In the genomic region with DNA sequence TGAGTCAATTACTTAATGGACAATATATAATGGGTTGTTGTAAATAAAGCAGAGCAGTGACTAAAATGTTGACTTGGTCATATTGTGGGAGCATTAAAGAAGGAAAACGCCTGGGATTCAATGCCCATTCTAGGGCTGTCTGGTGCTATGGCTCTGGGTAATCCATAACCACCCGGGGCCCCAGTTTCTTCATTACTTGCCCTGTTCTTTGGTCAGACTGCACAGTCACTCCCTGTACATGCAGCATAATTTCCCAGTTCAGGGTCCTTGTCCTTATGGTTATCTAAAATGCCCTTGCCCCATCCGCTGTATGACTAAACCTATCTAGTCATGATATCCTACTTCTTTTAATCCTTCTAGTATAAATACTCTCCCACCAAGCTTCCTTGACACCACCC, we compare ENCODE assay signal across 12 cellular contexts. TPM values are rescaled to one million over a fixed set of nuclear protein-coding genes. Genes with fewer than 3 reads are reported as not detected.
DNase-seq lines count a peak whose midpoint lies in the region; ATAC-seq and TF ChIP-seq lines count a peak whose summit lies in the region.
"Had no signal": no experiment of that assay in that cellular context is flagged by ENCODE, and none has a peak within 500 bp of the region (broad histone marks: within the 10 kb centered on the region; RNA-seq: fewer than 3 reads in every experiment).

No MANE protein-coding gene starts in this region.

- peaks cover 0 to 3% of the 10 kb centered on the region in 2 donors for H3K36me3 Mint-ChIP-seq in CD4-positive, alpha-beta memory T cell
- peaks cover 2% of the 10 kb centered on the region for H3K36me3 Mint-ChIP-seq in activated CD8-positive, alpha-beta T cell treated with anti-CD3 and anti-CD28 coated beads for 36 hours (ENCODE audit: low read depth)

- ATAC-seq in activated CD8-positive, alpha-beta T cell treated with anti-CD3 and anti-CD28 coated beads for 36 hours = no peak
- ATAC-seq in GM19351 (IDR thresholded peaks at IDR 0.05; ENCODE audit: unreplicated experiment) (no peak), GM19395 (IDR thresholded peaks at IDR 0.05; ENCODE audit: unreplicated experiment) (no peak)

- peaks cover 0 to 3% (median 0%) of the 10 kb centered on the region in 8 donors for H3K9me3 Mint-ChIP-seq in CD4-positive, alpha-beta memory T cell
- H3K9me3 Mint-ChIP-seq in activated CD8-positive, alpha-beta T cell treated with anti-CD3 and anti-CD28 coated beads for 36 hours = peaks cover 6% of the 10 kb centered on the region

- H3K4me3 Mint-ChIP-seq in CD4-positive, alpha-beta memory T cell = peak overlapping the region in 7 of 8 donors; percentile 51 to 77 (median 74)
- H3K4me3 Mint-ChIP-seq in activated CD8-positive, alpha-beta T cell treated with anti-CD3 and anti-CD28 coated beads for 36 hours = no peak overlapping the region

- POLR2A ChIA-PET in CD4-positive, alpha-beta memory T cell (lab: Charles Lee; ENCODE audit: partially characterized antibody) = interaction anchor here (1.6 to 8.3 kb wide), 6 partner anchors 9 to 50 kb away, joined by 10 to 144 read pairs (median 44); a partner anchor contains a TSS
- POLR2A ChIA-PET in activated CD8-positive, alpha-beta T cell treated with anti-CD3 and anti-CD28 coated beads for 36 hours (lab: Charles Lee) = interaction anchor here (1.4 to 6.7 kb wide), 3 partner anchors 13 to 51 kb away, joined by 5 to 82 read pairs (median 14); a partner anchor contains a TSS

- intact Hi-C loops in CD4-positive, alpha-beta memory T cell (cut with micrococcal nuclease) = loop anchor here (1.0 to 2.0 kb wide), 3 partner anchors 9 to 27 kb away; a partner anchor contains a TSS
- intact Hi-C loops in activated CD8-positive, alpha-beta T cell treated with anti-CD3 and anti-CD28 coated beads for 36 hours (cut with micrococcal nuclease) = no loop called here

- no peaks in the 10 kb centered on the region for H3K27me3 Mint-ChIP-seq in CD4-positive, alpha-beta memory T cell
- H3K27me3 Mint-ChIP-seq in activated CD8-positive, alpha-beta T cell treated with anti-CD3 and anti-CD28 coated beads for 36 hours = no peaks in the 10 kb centered on the region

- no peaks in the 10 kb centered on the region for H3K36me3 ChIP-seq in CD4-positive, alpha-beta memory T cell (ENCODE audit: insufficient read depth, low read length)
- H3K36me3 ChIP-seq in mucosa of rectum (ENCODE audit: control insufficient read depth in 2 of 2, insufficient read depth in 2 of 2, low read length in 2 of 2) = no peaks in the 10 kb centered on the region
- H3K36me3 ChIP-seq: colonic mucosa, sigmoid colon had no signal

- peaks cover 39 to 68% (median 53%) of the 10 kb centered on the region in 4 donors for H3K4me1 Mint-ChIP-seq in CD4-positive, alpha-beta memory T cell
- peaks cover 58% of the 10 kb centered on the region for H3K4me1 Mint-ChIP-seq in activated CD8-positive, alpha-beta T cell treated with anti-CD3 and anti-CD28 coated beads for 36 hours (ENCODE audit: low read depth)

- H3K9me3 ChIP-seq in CD4-positive, alpha-beta memory T cell (ENCODE audit: control insufficient read depth in 1 of 2, low read length in 2 of 2) = no peaks in the 10 kb centered on the region
- no peaks in the 10 kb centered on the region for H3K9me3 ChIP-seq in mucosa of rectum (ENCODE audit: control insufficient read depth in 2 of 2, low read length in 2 of 2)
- H3K9me3 ChIP-seq: colonic mucosa, sigmoid colon, SK-N-SH had no signal

- peaks cover 66% of the 10 kb centered on the region for H3K4me1 ChIP-seq in CD4-positive, alpha-beta memory T cell (ENCODE audit: insufficient read depth, low read length)
- peaks cover 2 to 4% of the 10 kb centered on the region in 2 donors for H3K4me1 ChIP-seq in mucosa of rectum (ENCODE audit: control insufficient read depth in 2 of 2, insufficient read depth in 2 of 2, low read length in 2 of 2)
- H3K4me1 ChIP-seq: colonic mucosa, sigmoid colon had no signal

- peak overlapping the region in 1 of 2 donors; percentile 17 for H3K4me3 ChIP-seq in CD4-positive, alpha-beta memory T cell (ENCODE audit: low read length in 2 of 2)
- H3K4me3 ChIP-seq in mucosa of rectum (ENCODE audit: low read length in 2 of 2) = no peak overlapping the region
- H3K4me3 ChIP-seq: colonic mucosa, sigmoid colon had no signal

- no peak overlapping the region for H3K9ac ChIP-seq in mucosa of rectum (ENCODE audit: low read depth in 1 of 2, low read length in 2 of 2)
- H3K9ac ChIP-seq: SK-N-SH had no signal

- DNase-seq in CD4-positive, alpha-beta memory T cell = peak in 1 of 5 donors; percentile 45
- peak; percentile 71 for DNase-seq in HT1080 (ENCODE audit: low read depth)
- no peak for DNase-seq in activated CD8-positive, alpha-beta T cell treated with anti-CD3 and anti-CD28 coated beads for 36 hours
- DNase-seq in kidney tubule cell (ENCODE audit: low spot score) = no peak
- no peak for DNase-seq in KG1 (lab: John Stamatoyannopoulos, UW)
- DNase-seq: colonic mucosa, NCI-H510A, sigmoid colon, SK-N-SH had no signal

- H3K27ac ChIP-seq in CD4-positive, alpha-beta memory T cell (ENCODE audit: low read depth, low read length) = peak overlapping the region; percentile 85
- peak overlapping the region; percentile 13 to 28 for H3K27ac ChIP-seq in mucosa of rectum (ENCODE audit: low read depth in 2 of 2, low read length in 2 of 2)
- H3K27ac ChIP-seq: colonic mucosa had no signal

- no peaks in the 10 kb centered on the region for H3K27me3 ChIP-seq in CD4-positive, alpha-beta memory T cell (ENCODE audit: insufficient read depth, low read length)
- H3K27me3 ChIP-seq in mucosa of rectum (ENCODE audit: control insufficient read depth in 2 of 2, insufficient read depth in 2 of 2, low read length in 2 of 2) = no peaks in the 10 kb centered on the region
- H3K27me3 ChIP-seq: colonic mucosa, sigmoid colon had no signal

- no peak for TF ChIP-seq CTCF in activated CD8-positive, alpha-beta T cell treated with anti-CD3 and anti-CD28 coated beads for 36 hours (IDR thresholded peaks at IDR 0.05)

- CTCF ChIA-PET in CD4-positive, alpha-beta memory T cell (lab: Charles Lee; ENCODE audit: partially characterized antibody) = interaction anchor here (1.3 to 2.3 kb wide), 3 partner anchors 9 to 28 kb away, joined by 6 to 13 read pairs (median 7); a partner anchor contains a TSS
- CTCF ChIA-PET in activated CD8-positive, alpha-beta T cell treated with anti-CD3 and anti-CD28 coated beads for 36 hours (lab: Charles Lee) = interaction anchor here (1.3 to 2.0 kb wide), 3 partner anchors 22 to 29 kb away, joined by 3 to 5 read pairs (median 5); no protein-coding TSS in a partner anchor

- H3K27ac Mint-ChIP-seq in CD4-positive, alpha-beta memory T cell = peak overlapping the region; percentile 90 to 99 (median 96)
- peak overlapping the region; percentile 92 for H3K27ac Mint-ChIP-seq in activated CD8-positive, alpha-beta T cell treated with anti-CD3 and anti-CD28 coated beads for 36 hours

RNA-seq across cellular contexts. Expression of a gene that starts 27.5 kb away (rescaled TPM):
- total RNA-seq in CD4-positive, alpha-beta memory T cell = 10 to 100 TPM; 63.1 to 69.4 TPM
- polyA plus RNA-seq in CD4-positive, alpha-beta memory T cell = 10 to 100 TPM in 1 of 2 donors, 1 to 10 TPM in 1; 8.4 to 21.3 TPM
- 8.5 and 9.5 TPM in 2 replicates for total RNA-seq in HT1080 (2014; rRNA removed; shearing (Covaris generic))
- 10.1 and 10.4 TPM in 2 replicates for polyA plus RNA-seq in HT1080 (2015; cell fraction: cytosol; rRNA removed)
- polyA plus RNA-seq in HT1080 (2015; cell fraction: nucleus; rRNA removed) = 17.6 and 18.6 TPM in 2 replicates
- 10 to 100 TPM; 53.1 to 54.7 TPM for total RNA-seq in activated CD8-positive, alpha-beta T cell treated with anti-CD3 and anti-CD28 coated beads for 36 hours

RNA-seq across cellular contexts. Expression of a gene that starts 49.7 kb away (rescaled TPM):
- 10 to 100 TPM; 84.7 to 95.8 TPM for total RNA-seq in CD4-positive, alpha-beta memory T cell
- 100 to 1,000 TPM; 247 to 265 TPM for polyA plus RNA-seq in CD4-positive, alpha-beta memory T cell
- 198 and 272 TPM in 2 replicates for total RNA-seq in HT1080 (2014; rRNA removed; shearing (Covaris generic))
- 297 and 309 TPM in 2 replicates for polyA plus RNA-seq in HT1080 (2015; cell fraction: cytosol; rRNA removed)
- polyA plus RNA-seq in HT1080 (2015; cell fraction: nucleus; rRNA removed) = 183 and 223 TPM in 2 replicates
- 100 to 1,000 TPM; 106 to 113 TPM for total RNA-seq in activated CD8-positive, alpha-beta T cell treated with anti-CD3 and anti-CD28 coated beads for 36 hours
